ENCODE assay signal across 11 cellular contexts in genomic region chrX:133529578-133529977, GRCh38.
"Had no signal": no experiment of that assay in that cellular context is flagged by ENCODE, and none has a peak within 500 bp of the region (broad histone marks: within the 10 kb centered on the region; RNA-seq: fewer than 3 reads in every experiment).

No MANE protein-coding gene starts in this region.

- H3K9me3 ChIP-seq: HAP-1 had no signal

- H2AFZ ChIP-seq: GM23248, GM23338 had no signal

- H3K9me3 Mint-ChIP-seq: GM23338, H9, HFFc6 had no signal

- ATAC-seq: GM23338, HCT116 had no signal

- FAIRE-seq: H1, H54 had no signal

- H3K4me2 ChIP-seq: GM23338 had no signal

- H3K27ac ChIP-seq: GM23248 had no signal

- H3K4me3 ChIP-seq: GM23248, GM23338, HAP-1 had no signal

- H3K9ac ChIP-seq: GM23248 had no signal

- H3K27ac Mint-ChIP-seq: GM23338, HFFc6 had no signal

- DNase-seq: GM23248, GOT3, H7, H9, HCEC 1CT, HFFc6 had no signal

- H3K4me3 Mint-ChIP-seq: GM23338, H9, HFFc6 had no signal
